ENCODE assay signal across 20 cellular contexts in genomic region chr3:184662192-184662591, GRCh38.
"Had no signal": no experiment of that assay in that cellular context is flagged by ENCODE, and none has a peak within 500 bp of the region (broad histone marks: within the 10 kb centered on the region; RNA-seq: fewer than 3 reads in every experiment).

No MANE protein-coding gene starts in this region.

- H3K27me3 ChIP-seq: ascending aorta, heart right ventricle, left lung, ovary, testis had no signal

- H3K27ac ChIP-seq: ascending aorta, heart right ventricle, left lung, ovary, testis had no signal

- H3K9me3 Mint-ChIP-seq: activated CD4-positive, alpha-beta memory T cell treated with anti-CD3 and anti-CD28 coated beads for 36 hours; activated naive CD8-positive, alpha-beta T cell treated with anti-CD3 and anti-CD28 coated beads for 36 hours; activated T-cell treated with anti-CD3 and anti-CD28 coated beads, Interleukin-2, amount 50 U/mL, for 72 hours; central memory CD8-positive, alpha-beta T cell; neural crest cell; T-helper 2 cell treated with Interferon-gamma antibody and Interleukin-4, amounts not matched to agents 5 μg/mL and 100 μg/mL, for 36 hours had no signal

- H3K4me3 ChIP-seq: ascending aorta, heart right ventricle, left lung, ovary, testis had no signal

- H3K27ac Mint-ChIP-seq: activated CD4-positive, alpha-beta memory T cell treated with anti-CD3 and anti-CD28 coated beads for 36 hours; activated naive CD8-positive, alpha-beta T cell treated with anti-CD3 and anti-CD28 coated beads for 36 hours; activated T-cell treated with anti-CD3 and anti-CD28 coated beads, Interleukin-2, amount 50 U/mL, for 72 hours; T-helper 2 cell treated with Interferon-gamma antibody and Interleukin-4, amounts not matched to agents 5 μg/mL and 100 μg/mL, for 36 hours had no signal

- H3K36me3 Mint-ChIP-seq: activated CD4-positive, alpha-beta memory T cell treated with anti-CD3 and anti-CD28 coated beads for 36 hours; activated naive CD8-positive, alpha-beta T cell treated with anti-CD3 and anti-CD28 coated beads for 36 hours had no signal

- H3K9me3 ChIP-seq: ascending aorta, heart right ventricle, left lung, ovary, testis had no signal

- H3K4me3 Mint-ChIP-seq: activated CD4-positive, alpha-beta memory T cell treated with anti-CD3 and anti-CD28 coated beads for 36 hours; activated naive CD8-positive, alpha-beta T cell treated with anti-CD3 and anti-CD28 coated beads for 36 hours; activated T-cell treated with anti-CD3 and anti-CD28 coated beads, Interleukin-2, amount 50 U/mL, for 72 hours; central memory CD8-positive, alpha-beta T cell; neural crest cell; T-helper 2 cell treated with Interferon-gamma antibody and Interleukin-4, amounts not matched to agents 5 μg/mL and 100 μg/mL, for 36 hours had no signal

- ATAC-seq: activated T-cell treated with anti-CD3 and anti-CD28 coated beads, Interleukin-2, amount 50 U/mL, for 72 hours; left lung; stimulated activated naive CD8-positive, alpha-beta T cell treated with anti-CD3 and anti-CD28 coated beads, Interleukin-15, Interleukin-2, amounts not matched to agents 100 U/mL and 50 U/mL, for 24 hours had no signal

- DNase-seq: activated CD4-positive, alpha-beta memory T cell treated with anti-CD3 and anti-CD28 coated beads for 36 hours; activated CD4-positive, alpha-beta T cell treated with anti-CD3 and anti-CD28 coated beads for 1 hour; activated gamma-delta T cell treated with Interleukin-2 at 50 U/mL for 16 hours; activated naive CD8-positive, alpha-beta T cell treated with anti-CD3 and anti-CD28 coated beads for 36 hours; activated T-cell treated with anti-CD3 and anti-CD28 coated beads, Interleukin-2, amount 50 U/mL, for 72 hours; erythroblast; heart right ventricle; left lung; mesenchymal stem cell; ovary; stimulated activated CD4-positive, alpha-beta T cell treated with anti-CD3 and anti-CD28 coated beads, Interleukin-2, amount 100 ng/mL, for 48 hours; stimulated activated naive CD8-positive, alpha-beta T cell treated with anti-CD3 and anti-CD28 coated beads, Interleukin-15, Interleukin-2, amounts not matched to agents 100 U/mL and 50 U/mL, for 24 hours; SW 1271; testis had no signal

- H3K27me3 Mint-ChIP-seq: activated naive CD8-positive, alpha-beta T cell treated with anti-CD3 and anti-CD28 coated beads for 36 hours had no signal

- FAIRE-seq: frontal cortex, islet of Langerhans had no signal

- H3K36me3 ChIP-seq: ascending aorta, heart right ventricle, left lung, ovary had no signal

- H3K4me1 ChIP-seq: ascending aorta had no signal
